15 cellular contexts compared by ENCODE assay signal in genomic region chr5:72185717-72186388, GRCh38.
DNase-seq lines count a peak whose midpoint lies in the region; ATAC-seq and TF ChIP-seq lines count a peak whose summit lies in the region.
"Had no signal": no experiment of that assay in that cellular context is flagged by ENCODE, and none has a peak within 500 bp of the region (broad histone marks: within the 10 kb centered on the region; RNA-seq: fewer than 3 reads in every experiment).

No MANE protein-coding gene starts in this region.

- no peak for TF ChIP-seq CTCF in right atrium auricular region (IDR thresholded peaks at IDR 0.05)
- TF ChIP-seq CTCF in chondrocyte (IDR thresholded peaks at IDR 0.05), result no peak

- peaks cover 0 to 56% of the 10 kb centered on the region in 2 donors for H3K4me1 ChIP-seq in right atrium auricular region

- no peaks in the 10 kb centered on the region for H3K9me3 Mint-ChIP-seq in chondrocyte (ENCODE audit: low read depth)
- H3K9me3 Mint-ChIP-seq: naive B cell had no signal

- no peak overlapping the region for H3K4me3 ChIP-seq in right atrium auricular region
- H3K4me3 ChIP-seq in H7 (ENCODE audit: insufficient read depth, low read depth, low read length), result no peak overlapping the region

- H3K4me1 Mint-ChIP-seq in chondrocyte (ENCODE audit: low read depth), result peaks cover 84% of the 10 kb centered on the region
- H3K4me1 Mint-ChIP-seq: naive B cell had no signal

- no peak overlapping the region for H3K27ac ChIP-seq in right atrium auricular region

- no peaks in the 10 kb centered on the region for H3K27me3 Mint-ChIP-seq in chondrocyte (ENCODE audit: low read depth)

- peak; percentile 87 for ATAC-seq in Right ventricle myocardium inferior
- peak; percentile 90 for ATAC-seq in left ventricle myocardium superior
- ATAC-seq in GM21619 (IDR thresholded peaks at IDR 0.05; ENCODE audit: unreplicated experiment), result no peak

- no peak for DNase-seq in Right ventricle myocardium inferior (ENCODE audit: missing footprints)
- DNase-seq in right atrium auricular region (ENCODE audit: low spot score), result no peak
- no peak for DNase-seq in chondrocyte (ENCODE audit: low spot score)
- no peak for DNase-seq in left ventricle myocardium superior
- DNase-seq in anterior cingulate cortex (lab: John Stamatoyannopoulos, UW), result no peak
- no peak for DNase-seq in H7
- DNase-seq in activated CD4-positive, alpha-beta T cell treated with anti-CD3 and anti-CD28 coated beads, Interleukin-2, amount 50 U/mL, for 1 hour, result no peak
- DNase-seq: activated CD4-positive, alpha-beta T cell treated with anti-CD3 and anti-CD28 coated beads for 4 hours; activated CD8-positive, alpha-beta memory T cell treated with anti-CD3 and anti-CD28 coated beads, Interleukin-2, amount 50 U/mL, for 4 hours; activated gamma-delta T cell treated with Interleukin-2 at 50 U/mL for 16 hours; foreskin melanocyte; naive B cell; stimulated activated naive CD4-positive, alpha-beta T cell treated with Interleukin-2 at 50 U/mL for 16 hours; T-helper 9 cell had no signal

- H3K27me3 ChIP-seq in right atrium auricular region (no peaks in the 10 kb centered on the region), H7 (ENCODE audit: control insufficient read depth, insufficient read depth, low read length) (no peaks in the 10 kb centered on the region)

- H3K27ac Mint-ChIP-seq in chondrocyte (ENCODE audit: unreplicated experiment), result peak overlapping the region; percentile 43

- intact Hi-C loops in Right ventricle myocardium inferior (cut with DNase I), result no loop called here
- intact Hi-C loops in left ventricle myocardium superior (cut with micrococcal nuclease), result no loop called here

- no peak overlapping the region for H3K4me3 Mint-ChIP-seq in chondrocyte (ENCODE audit: unreplicated experiment)
- H3K4me3 Mint-ChIP-seq: naive B cell had no signal

- peaks cover 57% of the 10 kb centered on the region for H3K36me3 Mint-ChIP-seq in chondrocyte (ENCODE audit: low read depth)
- H3K36me3 Mint-ChIP-seq: naive B cell had no signal

- H3K9me3 ChIP-seq in right atrium auricular region, result no peaks in the 10 kb centered on the region

- H3K36me3 ChIP-seq in right atrium auricular region (peaks cover 53% of the 10 kb centered on the region), H7 (replicated peaks; ENCODE audit: control insufficient read depth, insufficient read depth, low read length) (peaks cover 9% of the 10 kb centered on the region)
